26 cellular contexts compared by ENCODE assay signal in genomic region chr10:93300518-93300917, GRCh38.
"Had no signal": no experiment of that assay in that cellular context is flagged by ENCODE, and none has a peak within 500 bp of the region (broad histone marks: within the 10 kb centered on the region; RNA-seq: fewer than 3 reads in every experiment).

No MANE protein-coding gene starts in this region.

- H3K4me3 Mint-ChIP-seq: activated B cell treated with CpG ODN at 0.5 μM for 24 hours; activated CD8-positive, alpha-beta memory T cell treated with anti-CD3 and anti-CD28 coated beads, Interleukin-2, amount 10 ng/mL, durations not matched to agents 7 days and 5 days; activated CD8-positive, alpha-beta T cell treated with anti-CD3 and anti-CD28 coated beads, Interleukin-2, amount 10 ng/mL, durations not matched to agents 7 days and 5 days; activated naive CD8-positive, alpha-beta T cell; naive thymus-derived CD8-positive, alpha-beta T cell; neural progenitor cell had no signal

- FAIRE-seq: endothelial cell of umbilical vein had no signal

- H3K36me3 Mint-ChIP-seq: activated CD8-positive, alpha-beta memory T cell treated with anti-CD3 and anti-CD28 coated beads, Interleukin-2, amount 10 ng/mL, durations not matched to agents 7 days and 5 days; activated naive CD8-positive, alpha-beta T cell; naive thymus-derived CD8-positive, alpha-beta T cell; neural progenitor cell had no signal

- H3K4me1 Mint-ChIP-seq: activated B cell treated with CpG ODN at 0.5 μM for 24 hours; activated CD8-positive, alpha-beta memory T cell treated with anti-CD3 and anti-CD28 coated beads, Interleukin-2, amount 10 ng/mL, durations not matched to agents 7 days and 5 days; naive thymus-derived CD8-positive, alpha-beta T cell had no signal

- H3K27me3 Mint-ChIP-seq: activated naive CD8-positive, alpha-beta T cell had no signal

- H3K27ac Mint-ChIP-seq: activated B cell treated with CpG ODN at 0.5 μM for 24 hours; activated CD8-positive, alpha-beta memory T cell treated with anti-CD3 and anti-CD28 coated beads, Interleukin-2, amount 10 ng/mL, durations not matched to agents 7 days and 5 days; activated CD8-positive, alpha-beta T cell treated with anti-CD3 and anti-CD28 coated beads, Interleukin-2, amount 10 ng/mL, durations not matched to agents 7 days and 5 days; activated naive CD8-positive, alpha-beta T cell; naive thymus-derived CD8-positive, alpha-beta T cell; neural progenitor cell had no signal

- H3K36me3 ChIP-seq: neural progenitor cell had no signal

- DNase-seq: activated B cell treated with CpG ODN at 0.5 μM for 24 hours; activated CD4-positive, alpha-beta T cell treated with anti-CD3 and anti-CD28 coated beads, Interleukin-2, amount 50 U/mL, for 1 hour; activated CD8-positive, alpha-beta memory T cell treated with anti-CD3 and anti-CD28 coated beads, Interleukin-2, amount 10 ng/mL, durations not matched to agents 7 days and 5 days; activated CD8-positive, alpha-beta T cell treated with anti-CD3 and anti-CD28 coated beads, Interleukin-2, amount 10 ng/mL, durations not matched to agents 7 days and 5 days; activated naive CD4-positive, alpha-beta T cell; activated T-cell treated with anti-CD3 and anti-CD28 coated beads, Interleukin-2, amount 50 U/mL, for 48 hours; anterior cingulate cortex; body of pancreas; cerebellar nuclear complex; dorsolateral prefrontal cortex; effector memory CD4-positive, alpha-beta T cell; foreskin keratinocyte; heart left ventricle; naive thymus-derived CD8-positive, alpha-beta T cell; occipital lobe; psoas muscle; stimulated activated CD4-positive, alpha-beta T cell treated with anti-CD3 and anti-CD28 coated beads, Interleukin-15, amount 100 ng/mL, for 24 hours; stimulated activated naive CD4-positive, alpha-beta T cell; T-helper 2 cell; tibial artery had no signal

- H3K27me3 ChIP-seq: body of pancreas, foreskin keratinocyte, heart left ventricle, neural progenitor cell, suprapubic skin, tibial artery had no signal

- H3K4me2 ChIP-seq: neural progenitor cell had no signal

- H2AFZ ChIP-seq: parathyroid adenoma had no signal

- H3K79me2 ChIP-seq: parathyroid adenoma had no signal

- H3K4me1 ChIP-seq: body of pancreas, foreskin keratinocyte, heart left ventricle, parathyroid adenoma, psoas muscle, suprapubic skin, tibial artery had no signal

- H3K9ac ChIP-seq: neural progenitor cell, parathyroid adenoma had no signal

- H3K4me3 ChIP-seq: body of pancreas, coronary artery, heart left ventricle, neural progenitor cell, psoas muscle, suprapubic skin, tibial artery had no signal

- H3K27ac ChIP-seq: body of pancreas, coronary artery, dorsolateral prefrontal cortex, foreskin keratinocyte, heart left ventricle, neural progenitor cell, parathyroid adenoma, psoas muscle, suprapubic skin, tibial artery had no signal

- H3K9me3 ChIP-seq: body of pancreas, heart left ventricle, psoas muscle, suprapubic skin, tibial artery had no signal

- H3K9me3 Mint-ChIP-seq: activated B cell treated with CpG ODN at 0.5 μM for 24 hours; naive thymus-derived CD8-positive, alpha-beta T cell; neural progenitor cell had no signal
